Comparison of ENCODE assay signal across 8 cellular contexts in the genomic region with DNA sequence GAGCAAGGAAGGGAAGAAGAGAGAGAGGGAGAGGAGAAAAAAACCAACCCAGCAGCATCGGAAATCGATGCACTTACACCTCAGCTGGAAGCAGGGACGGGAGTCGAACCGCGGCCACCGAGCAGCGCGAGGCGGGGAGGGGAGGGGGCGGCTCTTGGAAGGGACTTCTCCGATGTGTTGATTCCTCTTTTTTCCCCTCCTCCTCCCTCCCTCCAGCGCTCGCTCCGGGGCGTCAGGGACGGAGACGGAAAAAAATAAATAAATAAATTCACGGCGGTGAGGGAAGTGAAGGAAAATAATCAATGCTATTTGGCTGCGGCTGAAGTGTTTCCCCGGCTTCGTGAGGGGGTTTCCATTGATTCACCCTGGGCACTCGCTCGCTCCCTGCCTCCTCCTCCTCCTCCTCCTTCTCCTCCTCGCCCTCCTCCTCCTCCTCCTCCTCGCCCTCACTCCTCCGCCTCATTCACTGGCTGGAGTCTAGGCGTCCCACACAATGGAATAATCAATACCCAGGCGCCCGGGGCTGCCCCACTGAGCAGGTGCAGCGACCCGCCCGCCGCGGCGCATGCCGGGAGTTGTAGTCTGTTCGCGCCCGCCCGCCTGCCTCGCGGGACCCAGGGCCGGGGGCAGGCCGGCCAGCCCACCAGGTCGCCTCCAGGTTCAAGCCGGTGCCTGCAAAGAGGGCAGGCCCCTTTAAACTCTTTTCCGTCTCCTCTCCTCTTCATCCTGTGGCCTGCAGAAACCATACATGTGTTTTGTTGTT. TPM values are rescaled to one million over a fixed set of nuclear protein-coding genes. Genes with fewer than 3 reads are reported as not detected.
A peak's percentile ranks its signal among the peaks of the same experiment; 100 is the strongest.
DNase-seq lines count a peak whose midpoint lies in the region; ATAC-seq, FAIRE-seq and TF ChIP-seq lines count a peak whose summit lies in the region.

A gene (minus strand): TSS at position 500 of the 763 bp plus-strand sequence. CDS start 16,440 bp downstream, outside the sequence.

- H3K9me3 ChIP-seq in body of pancreas (no peaks in the 10 kb centered on the region), small intestine (ENCODE audit: control insufficient read depth, low read depth) (no peaks in the 10 kb centered on the region)

- peak within 1 kb of the TSS in 5 of 6 donors; percentile 67 to 82 (median 76) for H3K27ac Mint-ChIP-seq in immature natural killer cell

- peak within 1 kb of the TSS; percentile 31 to 66 for H3K4me3 ChIP-seq in body of pancreas
- peak within 1 kb of the TSS; percentile 19 to 71 for H3K4me3 ChIP-seq in small intestine (ENCODE audit: low read depth in 1 of 2, low read length in 2 of 2)

- intact Hi-C loops in body of pancreas (cut with DNase I), result no loop called here

- peaks cover 18 to 29% of the 10 kb centered on the region in 2 donors for H3K4me1 Mint-ChIP-seq in immature natural killer cell

- no peak for TF ChIP-seq CTCF in body of pancreas (IDR thresholded peaks at IDR 0.05)

- H3K27me3 ChIP-seq in body of pancreas (no peaks in the 10 kb centered on the region), small intestine (ENCODE audit: control insufficient read depth in 2 of 2, insufficient read depth in 2 of 2, low read length in 2 of 2) (peaks cover 0 to 4% of the 10 kb centered on the region in 2 donors)

- peak within 1 kb of the TSS in 3 of 4 donors; percentile 57 to 70 (median 65) for H3K27ac ChIP-seq in body of pancreas
- no peak within 1 kb of the TSS for H3K27ac ChIP-seq in small intestine (ENCODE audit: low read depth in 1 of 2, low read length in 1 of 2)

- H3K4me1 ChIP-seq in body of pancreas, result peaks cover 19% of the 10 kb centered on the region
- H3K4me1 ChIP-seq in small intestine (ENCODE audit: control insufficient read depth in 2 of 2, insufficient read depth in 1 of 2, low read depth in 1 of 2, low read length in 1 of 2), result peaks cover 0 to 3% of the 10 kb centered on the region in 2 donors

- no peaks in the 10 kb centered on the region for H3K36me3 Mint-ChIP-seq in immature natural killer cell

- peak in 2 of 3 donors; percentile 46 to 58 for TF ChIP-seq POLR2A in body of pancreas (IDR thresholded peaks at IDR 0.05)

- peak; percentile 90 for DNase-seq in NCI-H2107 (lab: John Stamatoyannopoulos, UW)
- peak; percentile 84 for DNase-seq in UCSD-AML1 (lab: John Stamatoyannopoulos, UW; ENCODE audit: unreplicated experiment)
- peak; percentile 87 to 92 (median 89) for DNase-seq in body of pancreas
- DNase-seq in immature natural killer cell, result peak; percentile 49 to 54 (median 53)
- peak; percentile 86 for DNase-seq in small intestine

- no peaks in the 10 kb centered on the region for H3K9me3 Mint-ChIP-seq in immature natural killer cell

- WGBS in body of pancreas, 2 donors, result 0% methylated on average over 44 to 49 of the region's 49 CpGs
- 0 to 1% (median 0%) methylated on average over 45 to 49 of the region's 49 CpGs for WGBS in small intestine, 3 donors

- ATAC-seq in GM18498 (IDR thresholded peaks at IDR 0.05; ENCODE audit: unreplicated experiment) (peak; percentile 51), HG03039 (IDR thresholded peaks at IDR 0.05; ENCODE audit: unreplicated experiment) (peak; percentile 41), body of pancreas (peak; percentile 82), GM18870 (IDR thresholded peaks at IDR 0.05; ENCODE audit: unreplicated experiment) (no peak)

- H3K36me3 ChIP-seq in body of pancreas (replicated peaks in 1 of 2; ENCODE audit: insufficient read depth in 1 of 2, low read depth in 2 of 2) (no peaks in the 10 kb centered on the region), small intestine (ENCODE audit: control insufficient read depth in 2 of 2, insufficient read depth in 2 of 2, low read length in 2 of 2) (no peaks in the 10 kb centered on the region)

- peak within 1 kb of the TSS in 3 of 5 donors; percentile 24 to 87 (median 86) for H3K4me3 Mint-ChIP-seq in immature natural killer cell

- peaks cover 1 to 8% (median 4%) of the 10 kb centered on the region in 3 donors for H3K27me3 Mint-ChIP-seq in immature natural killer cell (ENCODE audit: low read depth in 3 of 3)

- FAIRE-seq in small intestine (lab: Jason Lieb, UNC), result no peak

RNA-seq across cellular contexts. Expression of the gene that starts here (rescaled TPM):
- 1 to 10 TPM in 1 of 2 donors, under 1 TPM in 1; 0.33 to 1.6 TPM for total RNA-seq in body of pancreas
- polyA plus RNA-seq in immature natural killer cell, result under 1 TPM in 1 of 3 donors, not detected in 2; 0.12 TPM
- under 1 TPM in 1 of 3 donors, not detected in 2; 0.55 TPM for polyA plus RNA-seq in small intestine

Comparison
In these comparisons a context has a peak if more than half of its experiments do, and no peak if none do; other contexts are left out.
1. Peak in DNase-seq in immature natural killer cell; RNA of the gene not detected or under 1 TPM.
2. Peak in DNase-seq and H3K4me3 ChIP-seq in small intestine; RNA of the gene not detected or under 1 TPM.
3. H3K27ac ChIP-seq: peak in body of pancreas (3 of 4); none in small intestine (0 of 2).
4. Peak in every context shown above with its lines, with median percentiles within 50 percentile points of each other: DNase-seq.